Comparison of ENCODE assay signal across 9 cellular contexts in genomic region chr14:59897757-59898383, GRCh38. TPM values are rescaled to one million over a fixed set of nuclear protein-coding genes. Genes with fewer than 3 reads are reported as not detected.
A peak's percentile ranks its signal among the peaks of the same experiment; 100 is the strongest.
DNase-seq lines count a peak whose midpoint lies in the region; ATAC-seq, FAIRE-seq and TF ChIP-seq lines count a peak whose summit lies in the region.
"Had no signal": no experiment of that assay in that cellular context is flagged by ENCODE, and none has a peak within 500 bp of the region (broad histone marks: within the 10 kb centered on the region; RNA-seq: fewer than 3 reads in every experiment).

No MANE protein-coding gene starts in this region.

- CTCF ChIA-PET in PC-3 (lab: Charles Lee): interaction anchor here (0.6 to 1.8 kb wide), 7 partner anchors 18 to 391 kb away, joined by 3 to 14 read pairs (median 4); no protein-coding TSS in a partner anchor

- H3K27ac Mint-ChIP-seq in T-helper 2 cell treated with Interferon-gamma antibody and Interleukin-4, amounts not matched to agents 5 μg/mL and 100 μg/mL, for 36 hours: no peak overlapping the region
- H3K27ac Mint-ChIP-seq: IgD-negative memory B cell had no signal

- no peak overlapping the region for H3K9ac ChIP-seq in PC-3 (ENCODE audit: low read length)

- no peaks in the 10 kb centered on the region for H4K20me1 ChIP-seq in PC-3 (ENCODE audit: low read length)

- H3K36me3 Mint-ChIP-seq in T-helper 2 cell treated with Interferon-gamma antibody and Interleukin-4, amounts not matched to agents 5 μg/mL and 100 μg/mL, for 36 hours (ENCODE audit: low read depth): no peaks in the 10 kb centered on the region
- H3K36me3 Mint-ChIP-seq: IgD-negative memory B cell had no signal

- H3K4me2 ChIP-seq in PC-3 (ENCODE audit: low read length): no peak overlapping the region

- peaks cover 70% of the 10 kb centered on the region for H3K27me3 ChIP-seq in PC-3 (ENCODE audit: low read length)

- no peak overlapping the region for H3K4me3 Mint-ChIP-seq in T-helper 2 cell treated with Interferon-gamma antibody and Interleukin-4, amounts not matched to agents 5 μg/mL and 100 μg/mL, for 36 hours
- H3K4me3 Mint-ChIP-seq: IgD-negative memory B cell had no signal

- no peak overlapping the region for H2AFZ ChIP-seq in PC-3 (ENCODE audit: low read length)

- H3K27ac ChIP-seq in PC-3 (ENCODE audit: low read length) (no peak overlapping the region), substantia nigra (ENCODE audit: low read depth, low read length, poor library complexity, severe bottlenecking) (no peak overlapping the region)

- TF ChIP-seq CTCF in PC-3 (conservative IDR thresholded peaks at IDR 0.05; ENCODE audit: low read depth, low read length): peak; percentile 96

- no peaks in the 10 kb centered on the region for H3K79me2 ChIP-seq in PC-3 (ENCODE audit: low read length)

- no peaks in the 10 kb centered on the region for H3K9me3 ChIP-seq in PC-3 (ENCODE audit: low read length)

- H3K4me3 ChIP-seq in PC-3 (ENCODE audit: low read length): no peak overlapping the region

- H3K4me1 ChIP-seq in PC-3 (ENCODE audit: insufficient read depth, low read length): no peaks in the 10 kb centered on the region

- BruUV-seq in PC-3 (replicated peaks; lab: Mats Ljungman, UMichigan): no TSS peak

- intact Hi-C loops in PC-3 (cut with micrococcal nuclease): loop anchor here (1.0 to 5.0 kb wide), 2 partner anchors 191 to 266 kb away; no protein-coding TSS in a partner anchor

- no peaks in the 10 kb centered on the region for H3K36me3 ChIP-seq in PC-3 (ENCODE audit: low read depth, low read length)

- POLR2A ChIA-PET in PC-3 (lab: Charles Lee; ENCODE audit: unreplicated experiment): no interaction called here

- peak; percentile 43 for FAIRE-seq in frontal cortex (lab: Jason Lieb, UNC)

- peaks cover 10% of the 10 kb centered on the region for H3K27me3 Mint-ChIP-seq in T-helper 2 cell treated with Interferon-gamma antibody and Interleukin-4, amounts not matched to agents 5 μg/mL and 100 μg/mL, for 36 hours (ENCODE audit: low read depth)

- DNase-seq in Daoy (ENCODE audit: low read depth): peak; percentile 34
- DNase-seq in PC-3: peak; percentile 87
- DNase-seq in frontal cortex (ENCODE audit: low spot score in 2 of 2): peak in 1 of 2 donors; percentile 20
- DNase-seq in substantia nigra (lab: John Stamatoyannopoulos, UW): peak in 32 of 49 donors; percentile 4 to 46 (median 20)
- no peak for DNase-seq in NCI-H226
- DNase-seq in T-helper 2 cell treated with Interferon-gamma antibody and Interleukin-4, amounts not matched to agents 5 μg/mL and 100 μg/mL, for 36 hours (ENCODE audit: low spot score): no peak
- no peak for DNase-seq in OCI-M2 (lab: John Stamatoyannopoulos, UW; ENCODE audit: unreplicated experiment)

- H3F3A ChIP-seq in PC-3 (ENCODE audit: low read length, unreplicated experiment): no peaks in the 10 kb centered on the region

- H3K9me3 Mint-ChIP-seq in T-helper 2 cell treated with Interferon-gamma antibody and Interleukin-4, amounts not matched to agents 5 μg/mL and 100 μg/mL, for 36 hours: no peaks in the 10 kb centered on the region

- ATAC-seq in HG03175 (IDR thresholded peaks at IDR 0.05; ENCODE audit: unreplicated experiment): peak; percentile 65
- ATAC-seq in PC-3: peak; percentile 80

- H3K9me2 ChIP-seq in PC-3 (replicated peaks; ENCODE audit: low read length): 0 out of 2 replicates have a peak, but pooled peaks cover 4% of the 10 kb centered on the region

- no peaks in the 10 kb centered on the region for H3K4me1 Mint-ChIP-seq in T-helper 2 cell treated with Interferon-gamma antibody and Interleukin-4, amounts not matched to agents 5 μg/mL and 100 μg/mL, for 36 hours (ENCODE audit: low read depth)
- H3K4me1 Mint-ChIP-seq: IgD-negative memory B cell had no signal

RNA-seq across cellular contexts. Expression of gene LRRC9, which starts 22.1 kb away (rescaled TPM):
- total RNA-seq in Daoy (2014; rRNA removed; shearing (Covaris generic)): not detected in 2 replicates
- total RNA-seq in PC-3 (2014; rRNA removed) (not detected in 2 replicates), frontal cortex (0.82 TPM)

RNA-seq across cellular contexts. Expression of gene RTN1, which starts 27.3 kb away (rescaled TPM):
- 2.4 and 5.3 TPM in 2 replicates for total RNA-seq in Daoy (2014; rRNA removed; shearing (Covaris generic))
- total RNA-seq in PC-3 (2014; rRNA removed): 0.40 TPM in 1 of 2 replicates, not detected in the other
- total RNA-seq in frontal cortex: 877 TPM

Comparison
In these comparisons a context has a peak if more than half of its experiments do, and no peak if none do; other contexts are left out.
1. DNase-seq: peak in Daoy (single experiment), PC-3 (single experiment) and substantia nigra (32 of 49); none in NCI-H226 (single experiment), T-helper 2 cell treated with Interferon-gamma antibody and Interleukin-4, amounts not matched to agents 5 μg/mL and 100 μg/mL, for 36 hours (single experiment) and OCI-M2 (single experiment).
2. RNA of gene RTN1, which starts 27.3 kb away (total RNA-seq): 877 TPM in frontal cortex (single experiment); 2.4 to 5.3 TPM in Daoy and 0.40 TPM in PC-3; every median in the first group is over 100 times any median in the second.